2 cellular contexts compared by ENCODE assay signal in the genomic region with DNA sequence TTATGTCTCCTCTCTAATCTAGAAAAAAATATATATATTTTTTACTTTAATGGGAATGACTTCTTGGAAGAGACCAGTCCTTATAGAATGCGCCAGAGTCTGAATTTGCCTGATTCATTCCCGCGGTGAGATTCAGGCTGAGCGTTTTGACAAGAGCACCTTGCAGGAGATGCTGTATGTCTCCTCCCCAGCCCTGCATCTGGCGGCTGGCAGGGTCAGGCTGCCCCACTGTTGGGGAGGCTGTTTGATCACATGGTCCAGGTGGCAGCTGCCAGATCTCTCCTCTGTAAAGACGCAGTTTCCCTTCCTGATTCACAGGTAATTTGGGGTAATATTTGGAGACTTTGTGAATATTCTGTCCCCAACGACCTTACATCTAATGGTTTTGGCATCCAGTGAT.
TF ChIP-seq lines count a peak whose summit lies in the region.

No MANE protein-coding gene starts in this region.

TF ChIP-seq in SK-N-SH, 30 proteins besides CTCF, POLR2A, EP300 and RAD21 (continued from another document):
- TF ChIP-seq, protein P1, sequence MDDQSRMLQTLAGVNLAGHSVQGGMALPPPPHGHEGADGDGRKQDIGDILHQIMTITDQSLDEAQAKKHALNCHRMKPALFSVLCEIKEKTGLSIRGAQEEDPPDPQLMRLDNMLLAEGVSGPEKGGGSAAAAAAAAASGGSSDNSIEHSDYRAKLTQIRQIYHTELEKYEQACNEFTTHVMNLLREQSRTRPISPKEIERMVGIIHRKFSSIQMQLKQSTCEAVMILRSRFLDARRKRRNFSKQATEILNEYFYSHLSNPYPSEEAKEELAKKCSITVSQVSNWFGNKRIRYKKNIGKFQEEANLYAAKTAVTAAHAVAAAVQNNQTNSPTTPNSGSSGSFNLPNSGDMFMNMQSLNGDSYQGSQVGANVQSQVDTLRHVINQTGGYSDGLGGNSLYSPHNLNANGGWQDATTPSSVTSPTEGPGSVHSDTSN (IDR thresholded peaks at IDR 0.05), result no peak
- no peak for TF ChIP-seq EZH2phosphoT487 (IDR thresholded peaks at IDR 0.05; ENCODE audit: borderline replicate concordance, low read depth)

TF ChIP-seq in SK-N-SH treated with all-trans-retinoic acid at 6 μM for 48 hours, 23 proteins besides CTCF, POLR2A, EP300 and RAD21 (continued from another document):
- TF ChIP-seq, protein P2, sequence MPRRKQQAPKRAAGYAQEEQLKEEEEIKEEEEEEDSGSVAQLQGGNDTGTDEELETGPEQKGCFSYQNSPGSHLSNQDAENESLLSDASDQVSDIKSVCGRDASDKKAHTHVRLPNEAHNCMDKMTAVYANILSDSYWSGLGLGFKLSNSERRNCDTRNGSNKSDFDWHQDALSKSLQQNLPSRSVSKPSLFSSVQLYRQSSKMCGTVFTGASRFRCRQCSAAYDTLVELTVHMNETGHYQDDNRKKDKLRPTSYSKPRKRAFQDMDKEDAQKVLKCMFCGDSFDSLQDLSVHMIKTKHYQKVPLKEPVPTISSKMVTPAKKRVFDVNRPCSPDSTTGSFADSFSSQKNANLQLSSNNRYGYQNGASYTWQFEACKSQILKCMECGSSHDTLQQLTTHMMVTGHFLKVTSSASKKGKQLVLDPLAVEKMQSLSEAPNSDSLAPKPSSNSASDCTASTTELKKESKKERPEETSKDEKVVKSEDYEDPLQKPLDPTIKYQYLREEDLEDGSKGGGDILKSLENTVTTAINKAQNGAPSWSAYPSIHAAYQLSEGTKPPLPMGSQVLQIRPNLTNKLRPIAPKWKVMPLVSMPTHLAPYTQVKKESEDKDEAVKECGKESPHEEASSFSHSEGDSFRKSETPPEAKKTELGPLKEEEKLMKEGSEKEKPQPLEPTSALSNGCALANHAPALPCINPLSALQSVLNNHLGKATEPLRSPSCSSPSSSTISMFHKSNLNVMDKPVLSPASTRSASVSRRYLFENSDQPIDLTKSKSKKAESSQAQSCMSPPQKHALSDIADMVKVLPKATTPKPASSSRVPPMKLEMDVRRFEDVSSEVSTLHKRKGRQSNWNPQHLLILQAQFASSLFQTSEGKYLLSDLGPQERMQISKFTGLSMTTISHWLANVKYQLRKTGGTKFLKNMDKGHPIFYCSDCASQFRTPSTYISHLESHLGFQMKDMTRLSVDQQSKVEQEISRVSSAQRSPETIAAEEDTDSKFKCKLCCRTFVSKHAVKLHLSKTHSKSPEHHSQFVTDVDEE (CRISPR knock-in tag; IDR thresholded peaks at IDR 0.05), result no peak
- TF ChIP-seq TCF4 (CRISPR knock-in tag; IDR thresholded peaks at IDR 0.05; ENCODE audit: borderline replicate concordance) (no peak), BACH2 (CRISPR knock-in tag; IDR thresholded peaks at IDR 0.05; ENCODE audit: borderline replicate concordance) (no peak), ZFP3 (CRISPR knock-in tag; IDR thresholded peaks at IDR 0.05) (no peak), ZNF8 (CRISPR knock-in tag; IDR thresholded peaks at IDR 0.05) (no peak), PPARA (CRISPR knock-in tag; IDR thresholded peaks at IDR 0.05; ENCODE audit: borderline replicate concordance) (no peak), GLIS3 (CRISPR knock-in tag; IDR thresholded peaks at IDR 0.05) (no peak), RARB (CRISPR knock-in tag; IDR thresholded peaks at IDR 0.05) (no peak)
- TF ChIP-seq, protein P3, sequence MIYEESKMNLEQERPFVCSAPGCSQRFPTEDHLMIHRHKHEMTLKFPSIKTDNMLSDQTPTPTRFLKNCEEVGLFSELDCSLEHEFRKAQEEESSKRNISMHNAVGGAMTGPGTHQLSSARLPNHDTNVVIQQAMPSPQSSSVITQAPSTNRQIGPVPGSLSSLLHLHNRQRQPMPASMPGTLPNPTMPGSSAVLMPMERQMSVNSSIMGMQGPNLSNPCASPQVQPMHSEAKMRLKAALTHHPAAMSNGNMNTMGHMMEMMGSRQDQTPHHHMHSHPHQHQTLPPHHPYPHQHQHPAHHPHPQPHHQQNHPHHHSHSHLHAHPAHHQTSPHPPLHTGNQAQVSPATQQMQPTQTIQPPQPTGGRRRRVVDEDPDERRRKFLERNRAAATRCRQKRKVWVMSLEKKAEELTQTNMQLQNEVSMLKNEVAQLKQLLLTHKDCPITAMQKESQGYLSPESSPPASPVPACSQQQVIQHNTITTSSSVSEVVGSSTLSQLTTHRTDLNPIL (CRISPR knock-in tag; IDR thresholded peaks at IDR 0.05; ENCODE audit: low read depth), result no peak
TF ChIP-seq in SK-N-SH treated with all-trans-retinoic acid at 6 μM for 48 hours: peak in this region for 0.
